Comparison of ENCODE assay signal across 7 cellular contexts in the genomic region with DNA sequence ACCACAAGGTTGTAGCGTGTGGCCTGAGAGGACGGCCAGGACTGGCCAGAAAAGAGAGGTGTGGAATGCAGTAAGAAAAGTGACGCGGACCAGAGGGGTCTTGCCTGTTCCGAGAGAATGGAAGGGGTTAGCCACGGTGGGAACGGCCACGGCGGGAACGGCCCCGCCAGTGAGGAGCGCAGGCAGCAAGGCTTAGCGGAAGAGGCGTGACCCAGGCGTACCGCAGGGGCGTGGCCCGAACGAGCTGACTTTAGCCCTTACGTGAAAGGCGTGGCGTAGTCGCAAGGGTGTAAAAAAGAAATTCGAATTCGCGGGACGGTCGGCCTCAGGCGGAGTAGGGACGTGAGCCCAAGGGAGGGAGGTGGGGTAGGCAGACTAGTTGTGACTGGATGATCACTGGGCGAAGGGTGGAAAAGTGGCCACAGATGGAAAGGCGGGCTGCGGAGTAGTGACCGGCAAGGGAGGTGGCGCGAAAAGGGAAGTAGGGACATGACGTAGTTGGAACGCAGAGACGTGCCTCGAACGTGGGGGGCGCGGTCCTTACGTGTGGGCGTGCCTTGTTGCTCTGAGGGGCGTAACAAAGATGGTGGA. TPM values are rescaled to one million over a fixed set of nuclear protein-coding genes. Genes with fewer than 3 reads are reported as not detected.
DNase-seq lines count a peak whose midpoint lies in the region; ATAC-seq, FAIRE-seq and TF ChIP-seq lines count a peak whose summit lies in the region.

No MANE protein-coding gene starts in this region.

- FAIRE-seq in GM12878 (lab: Jason Lieb, UNC), result peak; percentile 91

- TF ChIP-seq POLR2A in GM12878 (IDR thresholded peaks at IDR 0.05; ENCODE audit: low read depth, low read length), result peak; percentile 83

- peak overlapping the region; percentile 87 for H3K9ac ChIP-seq in GM12878 (ENCODE audit: control insufficient read depth, insufficient read depth, low read length)

- peak overlapping the region; percentile 81 for H3K4me3 ChIP-seq in GM12878

- H3K4me1 ChIP-seq in GM12878 (ENCODE audit: control insufficient read depth, insufficient read depth, low read length), result peaks cover 14% of the 10 kb centered on the region

- H2AFZ ChIP-seq in GM12878 (ENCODE audit: control insufficient read depth, low read depth, low read length), result peak overlapping the region; percentile 96

- no peak for TF ChIP-seq EP300 in GM12878 (IDR thresholded peaks at IDR 0.05; ENCODE audit: borderline replicate concordance in 1 of 2, control insufficient read depth in 1 of 2, low read depth in 2 of 2, low read length in 2 of 2)

- TSS peak; percentile 95 for BruUV-seq in GM12878 (replicated peaks; lab: Mats Ljungman, UMichigan)

- DNase-seq in NCI-H2029 (lab: John Stamatoyannopoulos, UW) (peak; percentile 66), T-helper 9 cell (peak; percentile 81), GM12878 (ENCODE audit: low read depth, low spot score) (peak; percentile 89), iPS DF 4.7 (ENCODE audit: extremely low read depth, low spot score) (peak; percentile 44), sciatic nerve (ENCODE audit: low spot score) (peak; percentile 94)

- peaks cover 28% of the 10 kb centered on the region for H3K79me2 ChIP-seq in GM12878 (ENCODE audit: control insufficient read depth, insufficient read depth, low read length)

- 0 out of 4 replicates have a peak, but pooled peaks cover 0 to 3% of the 10 kb centered on the region in 2 experiments for H3K36me3 ChIP-seq in GM12878 (ENCODE audit: control insufficient read depth in 2 of 2, insufficient read depth in 2 of 2, low read length in 1 of 2)

- peak; percentile 84 for ATAC-seq in GM18511 (IDR thresholded peaks at IDR 0.05; ENCODE audit: unreplicated experiment)
- peak; percentile 77 for ATAC-seq in HG02981 (IDR thresholded peaks at IDR 0.05; ENCODE audit: unreplicated experiment)
- ATAC-seq in GM12878, result peak; percentile 89
- ATAC-seq in sciatic nerve, result peak; percentile 98

- no peak for TF ChIP-seq CTCF in GM12878 (IDR thresholded peaks at IDR 0.05 in 2 of 3, conservative IDR thresholded peaks at IDR 0.05 in 1 of 3; ENCODE audit: control insufficient read depth in 2 of 3, extremely low read depth in 1 of 3, insufficient read depth in 1 of 3, low read depth in 3 of 3, low read length in 3 of 3)

- peak overlapping the region; percentile 96 for H3K4me2 ChIP-seq in GM12878 (ENCODE audit: control insufficient read depth, insufficient read depth)

- RAD21 ChIA-PET in GM12878 (lab: Charles Lee; ENCODE audit: unreplicated experiment), result no interaction called here

- intact Hi-C loops in GM12878 (cut with micrococcal nuclease; ENCODE audit: unreplicated experiment), result loop anchor here (5.0 to 10.0 kb wide), 2 partner anchors 117 to 180 kb away; a partner anchor contains a TSS
- intact Hi-C loops in sciatic nerve (cut with DNase I), result no loop called here

- H3K27me3 ChIP-seq in GM12878 (replicated peaks in 1 of 2; ENCODE audit: control insufficient read depth in 2 of 2, insufficient read depth in 2 of 2, low read length in 1 of 2), result no peaks in the 10 kb centered on the region

- POLR2A ChIA-PET in GM12878 (lab: Charles Lee), result interaction anchor here (0.6 to 1.6 kb wide), 3 partner anchors 44 to 116 kb away, joined by 3 to 7 read pairs (median 3); no protein-coding TSS in a partner anchor

- H4K20me1 ChIP-seq in GM12878 (ENCODE audit: control insufficient read depth, insufficient read depth), result no peaks in the 10 kb centered on the region; the same call in 1 of the 2 replicates

- peak overlapping the region; percentile 88 for H3K27ac ChIP-seq in GM12878 (ENCODE audit: control insufficient read depth, insufficient read depth)

- 3% methylated on average over 46 of the region's 46 CpGs for WGBS in GM12878 (ENCODE audit: insufficient coverage, insufficient replicate concordance, low lambda C conversion rate, missing lambda C conversion rate)

- SMC1A ChIA-PET in GM12878 (lab: Charles Lee; ENCODE audit: uncharacterized antibody, unreplicated experiment), result no interaction called here

- in situ Hi-C loops in GM12878 (cut with MboI), result no loop called here

- H3K9me3 ChIP-seq in GM12878 (replicated peaks; ENCODE audit: control insufficient read depth, insufficient read depth, low read length), result no peaks in the 10 kb centered on the region

- CTCF ChIA-PET in GM12878 (lab: Yijun Ruan, JAX), result no interaction called here

- no peak for TF ChIP-seq RAD21 in GM12878 (IDR thresholded peaks at IDR 0.05; ENCODE audit: insufficient read depth, low read depth, low read length)

TF ChIP-seq in GM12878, 131 proteins besides CTCF, POLR2A, EP300 and RAD21 (continues in another document):
- 0 out of 2 replicates have a peak, but pooled peaks have one; percentile 40 for TF ChIP-seq GATAD2B (conservative IDR thresholded peaks at IDR 0.05; ENCODE audit: low read depth)
- TF ChIP-seq, protein P1, sequence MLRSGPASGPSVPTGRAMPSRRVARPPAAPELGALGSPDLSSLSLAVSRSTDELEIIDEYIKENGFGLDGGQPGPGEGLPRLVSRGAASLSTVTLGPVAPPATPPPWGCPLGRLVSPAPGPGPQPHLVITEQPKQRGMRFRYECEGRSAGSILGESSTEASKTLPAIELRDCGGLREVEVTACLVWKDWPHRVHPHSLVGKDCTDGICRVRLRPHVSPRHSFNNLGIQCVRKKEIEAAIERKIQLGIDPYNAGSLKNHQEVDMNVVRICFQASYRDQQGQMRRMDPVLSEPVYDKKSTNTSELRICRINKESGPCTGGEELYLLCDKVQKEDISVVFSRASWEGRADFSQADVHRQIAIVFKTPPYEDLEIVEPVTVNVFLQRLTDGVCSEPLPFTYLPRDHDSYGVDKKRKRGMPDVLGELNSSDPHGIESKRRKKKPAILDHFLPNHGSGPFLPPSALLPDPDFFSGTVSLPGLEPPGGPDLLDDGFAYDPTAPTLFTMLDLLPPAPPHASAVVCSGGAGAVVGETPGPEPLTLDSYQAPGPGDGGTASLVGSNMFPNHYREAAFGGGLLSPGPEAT (IDR thresholded peaks at IDR 0.05; ENCODE audit: low read depth), result peak; percentile 49; the same call in 1 of the 2 replicates
- TF ChIP-seq, protein P2, sequence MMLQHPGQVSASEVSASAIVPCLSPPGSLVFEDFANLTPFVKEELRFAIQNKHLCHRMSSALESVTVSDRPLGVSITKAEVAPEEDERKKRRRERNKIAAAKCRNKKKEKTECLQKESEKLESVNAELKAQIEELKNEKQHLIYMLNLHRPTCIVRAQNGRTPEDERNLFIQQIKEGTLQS (IDR thresholded peaks at IDR 0.05; ENCODE audit: borderline replicate concordance, extremely low read depth, low read depth, low read length), result no peak
- TF ChIP-seq MYC (IDR thresholded peaks at IDR 0.05; ENCODE audit: insufficient read depth, insufficient read length, insufficient replicate concordance, low read length, severe bottlenecking), result no peak
- TF ChIP-seq, protein P3, sequence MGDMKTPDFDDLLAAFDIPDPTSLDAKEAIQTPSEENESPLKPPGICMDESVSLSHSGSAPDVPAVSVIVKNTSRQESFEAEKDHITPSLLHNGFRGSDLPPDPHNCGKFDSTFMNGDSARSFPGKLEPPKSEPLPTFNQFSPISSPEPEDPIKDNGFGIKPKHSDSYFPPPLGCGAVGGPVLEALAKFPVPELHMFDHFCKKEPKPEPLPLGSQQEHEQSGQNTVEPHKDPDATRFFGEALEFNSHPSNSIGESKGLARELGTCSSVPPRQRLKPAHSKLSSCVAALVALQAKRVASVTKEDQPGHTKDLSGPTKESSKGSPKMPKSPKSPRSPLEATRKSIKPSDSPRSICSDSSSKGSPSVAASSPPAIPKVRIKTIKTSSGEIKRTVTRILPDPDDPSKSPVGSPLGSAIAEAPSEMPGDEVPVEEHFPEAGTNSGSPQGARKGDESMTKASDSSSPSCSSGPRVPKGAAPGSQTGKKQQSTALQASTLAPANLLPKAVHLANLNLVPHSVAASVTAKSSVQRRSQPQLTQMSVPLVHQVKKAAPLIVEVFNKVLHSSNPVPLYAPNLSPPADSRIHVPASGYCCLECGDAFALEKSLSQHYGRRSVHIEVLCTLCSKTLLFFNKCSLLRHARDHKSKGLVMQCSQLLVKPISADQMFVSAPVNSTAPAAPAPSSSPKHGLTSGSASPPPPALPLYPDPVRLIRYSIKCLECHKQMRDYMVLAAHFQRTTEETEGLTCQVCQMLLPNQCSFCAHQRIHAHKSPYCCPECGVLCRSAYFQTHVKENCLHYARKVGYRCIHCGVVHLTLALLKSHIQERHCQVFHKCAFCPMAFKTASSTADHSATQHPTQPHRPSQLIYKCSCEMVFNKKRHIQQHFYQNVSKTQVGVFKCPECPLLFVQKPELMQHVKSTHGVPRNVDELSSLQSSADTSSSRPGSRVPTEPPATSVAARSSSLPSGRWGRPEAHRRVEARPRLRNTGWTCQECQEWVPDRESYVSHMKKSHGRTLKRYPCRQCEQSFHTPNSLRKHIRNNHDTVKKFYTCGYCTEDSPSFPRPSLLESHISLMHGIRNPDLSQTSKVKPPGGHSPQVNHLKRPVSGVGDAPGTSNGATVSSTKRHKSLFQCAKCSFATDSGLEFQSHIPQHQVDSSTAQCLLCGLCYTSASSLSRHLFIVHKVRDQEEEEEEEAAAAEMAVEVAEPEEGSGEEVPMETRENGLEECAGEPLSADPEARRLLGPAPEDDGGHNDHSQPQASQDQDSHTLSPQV (IDR thresholded peaks at IDR 0.05), result no peak
- 0 out of 2 replicates have a peak, but pooled peaks have one; percentile 63 for TF ChIP-seq RAD51 (IDR thresholded peaks at IDR 0.05)
- TF ChIP-seq CBX5 (IDR thresholded peaks at IDR 0.05; ENCODE audit: low read depth), result no peak
- TF ChIP-seq RFX5 (IDR thresholded peaks at IDR 0.05; ENCODE audit: low read depth, low read length), result peak; percentile 78
- no peak for TF ChIP-seq TCF7 (IDR thresholded peaks at IDR 0.05; ENCODE audit: borderline replicate concordance)

RNA-seq across cellular contexts. Expression of a gene that starts 10.4 kb away (rescaled TPM):
- 0.51 TPM in 1 of 2 replicates, not detected in the other for total RNA-seq in GM12878 (2013; cell fraction: nucleolus; rRNA removed)
- total RNA-seq in GM12878 (2014; rRNA removed) (0.11 and 0.23 TPM in 2 replicates), GM12878 (2014; rRNA removed; fragmentation: Illumina TruSeq; extraction: Trizol) (0.13 and 0.14 TPM in 2 replicates), GM12878 (2021) (0.38 TPM in 1 of 2 replicates, not detected in the other), sciatic nerve (0.45 TPM)
- 0.33 TPM for polyA plus RNA-seq in GM12878 (2011; ENCODE audit: low read depth)
- polyA plus RNA-seq in GM12878 (2011; rRNA removed) (0.75 and 1.3 TPM in 2 replicates), GM12878 (2014; fragmentation: Illumina TruSeq; extraction: Trizol) (0.28 and 0.41 TPM in 2 replicates), GM12878 (2014; fragmentation: Nextera tagmentation; extraction: Ambion mirVana) (under 1 TPM; 0.27 to 0.45 TPM), GM12878 (2014; rRNA removed) (0.22 TPM in 1 of 2 replicates, not detected in the other), GM12878 (2016; fragmentation: Nextera tagmentation; extraction: Ambion mirVana) (under 1 TPM in 1 of 2 experiments, not detected in 1; 0.21 TPM)
- 0.27 and 0.39 TPM in 2 replicates for polyA plus RNA-seq in GM12878 (2011; cell fraction: cytosol; rRNA removed)
- 0.23 and 0.30 TPM in 2 replicates for polyA plus RNA-seq in GM12878 (2011; cell fraction: nucleus; rRNA removed)
- polyA plus RNA-seq in GM12878 (2012), result 0.12 and 0.31 TPM in 2 replicates
- 0.29 and 0.57 TPM in 2 replicates for polyA minus RNA-seq in GM12878 (2011; rRNA and poly(A)+ RNA removed)
- not detected in 2 replicates for polyA minus RNA-seq in GM12878 (2011; cell fraction: cytosol; rRNA and poly(A)+ RNA removed)
- polyA minus RNA-seq in GM12878 (2011; cell fraction: nucleus; rRNA and poly(A)+ RNA removed), result 0.29 TPM in 1 of 2 replicates, not detected in the other

Comparison
In these comparisons a context has a peak if more than half of its experiments do, and no peak if none do; other contexts are left out.
1. Peak in every context shown above with its lines: DNase-seq, ATAC-seq, H3K4me3 ChIP-seq and H3K27ac ChIP-seq.
2. DNase-seq: peak in every context shown above with its lines; median percentile 94 in sciatic nerve; 89 in GM12878; 81 in T-helper 9 cell; 66 in NCI-H2029; 44 in iPS DF 4.7.